In the genomic region with DNA sequence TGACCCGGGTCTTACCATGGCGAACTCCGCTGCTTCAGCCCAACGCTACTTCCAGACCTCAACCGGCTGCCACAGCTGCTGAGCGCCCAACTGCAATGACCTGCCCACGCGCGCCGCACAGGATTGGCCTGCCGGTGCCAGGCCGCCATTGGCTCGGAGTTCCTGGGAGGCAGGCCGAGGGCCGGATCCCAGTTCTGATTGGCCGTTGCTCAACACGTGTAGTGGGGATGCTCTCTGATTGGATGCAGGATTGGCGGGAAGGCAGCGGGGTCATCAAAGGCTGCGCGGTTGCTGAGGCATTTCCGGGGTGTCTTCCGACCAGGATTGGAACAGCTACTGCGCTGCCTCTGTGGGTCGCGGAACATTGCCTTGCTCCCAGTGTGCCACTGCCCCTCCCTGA, we compare ENCODE assay signal across 23 cellular contexts. TPM values are rescaled to one million over a fixed set of nuclear protein-coding genes. Genes with fewer than 3 reads are reported as not detected.
DNase-seq lines count a peak whose midpoint lies in the region; ATAC-seq, FAIRE-seq and TF ChIP-seq lines count a peak whose summit lies in the region.
"Had no signal": no experiment of that assay in that cellular context is flagged by ENCODE, and none has a peak within 500 bp of the region (broad histone marks: within the 10 kb centered on the region; RNA-seq: fewer than 3 reads in every experiment).

A gene (minus strand): TSS at position 97 of the 400 bp plus-strand sequence. CDS start 79 bp downstream, at position 18.

- TF ChIP-seq POLR2A in testis (IDR thresholded peaks at IDR 0.05) = no peak

- peak; percentile 19 for DNase-seq in activated CD8-positive, alpha-beta memory T cell treated with anti-CD3 and anti-CD28 coated beads for 24 hours
- DNase-seq in activated CD8-positive, alpha-beta memory T cell treated with anti-CD3 and anti-CD28 coated beads, Interleukin-2, amount 50 U/mL, for 4 hours = no peak
- DNase-seq in left ventricle myocardium inferior (no peak), left cardiac atrium (no peak), left ventricle myocardium superior (no peak), testis (peak; percentile 72), D721Med (ENCODE audit: insufficient read length, low spot score) (no peak)
- DNase-seq: AML-193; CD4-positive, alpha-beta T cell; DMS53; DND-41; EL; IMR-90 had no signal

- ATAC-seq in left cardiac atrium (no peak), left ventricle myocardium superior (no peak), HG02852 (IDR thresholded peaks at IDR 0.05; ENCODE audit: unreplicated experiment) (no peak)
- ATAC-seq: A549, GM12878 had no signal

- peaks cover 6% of the 10 kb centered on the region for H3K4me1 ChIP-seq in left ventricle myocardium inferior
- H3K4me1 ChIP-seq in testis = no peaks in the 10 kb centered on the region
- H3K4me1 ChIP-seq: HAP-1 had no signal

- H3K4me3 ChIP-seq in left ventricle myocardium inferior (no peak within 1 kb of the TSS), testis (no peak within 1 kb of the TSS)
- H3K4me3 ChIP-seq: A549, GM12878, HAP-1 had no signal

- H3K36me3 ChIP-seq in left ventricle myocardium inferior (no peaks in the 10 kb centered on the region), testis (ENCODE audit: low read depth, missing control alignments) (no peaks in the 10 kb centered on the region)
- H3K36me3 ChIP-seq: HAP-1 had no signal

- H3K27ac ChIP-seq in left ventricle myocardium inferior (replicated peaks) (no peak within 1 kb of the TSS), testis (no peak within 1 kb of the TSS)
- H3K27ac ChIP-seq: 22Rv1, A549, C4-2B had no signal

- FAIRE-seq in D721Med (lab: Jason Lieb, UNC) = no peak
- FAIRE-seq: A549, GM12878, H1 had no signal

- 78% methylated on average over 8 of the region's 26 CpGs; no CpG with 5 or more reads in 1 of the 2 donors for WGBS in testis, 2 donors

- intact Hi-C loops in left ventricle myocardium inferior (cut with micrococcal nuclease) = no loop called here
- intact Hi-C loops in left cardiac atrium (cut with DNase I) = no loop called here
- intact Hi-C loops in left ventricle myocardium superior (cut with micrococcal nuclease) = no loop called here
- intact Hi-C loops in testis (cut with DNase I; ENCODE audit: low total_unique reads) = no loop called here

- H3K9me3 ChIP-seq in left ventricle myocardium inferior (replicated peaks) (no peaks in the 10 kb centered on the region), testis (no peaks in the 10 kb centered on the region)
- H3K9me3 ChIP-seq: A549, HAP-1 had no signal

- TF ChIP-seq CTCF in left ventricle myocardium inferior (IDR thresholded peaks at IDR 0.05; ENCODE audit: borderline replicate concordance) (no peak), testis (IDR thresholded peaks at IDR 0.05) (no peak), D721Med (IDR thresholded peaks at IDR 0.05; ENCODE audit: insufficient read depth, missing control alignments) (no peak)

- H3K27me3 ChIP-seq in left ventricle myocardium inferior (ENCODE audit: low read depth) (no peaks in the 10 kb centered on the region), testis (no peaks in the 10 kb centered on the region)

RNA-seq across cellular contexts. Expression of the gene that starts here (rescaled TPM):
- total RNA-seq in left ventricle myocardium inferior (47.1 TPM), left cardiac atrium (1 to 10 TPM; 6.0 to 6.7 TPM), left ventricle myocardium superior (60.2 TPM), testis (100 to 1,000 TPM; 129 to 141 TPM)
- polyA plus RNA-seq in testis (ENCODE audit: insufficient read depth, low read depth, low replicate concordance) = 386 TPM
- total RNA-seq: CD4-positive, alpha-beta T cell; G401; GM12878; H1; HT-29; IMR-90 had no signal
- polyA plus RNA-seq: A549, BJ, GM12878, H1, IMR-90 had no signal

Comparison
In these comparisons a context has a peak if more than half of its experiments do, and no peak if none do; other contexts are left out.
1. DNase-seq: peak in activated CD8-positive, alpha-beta memory T cell treated with anti-CD3 and anti-CD28 coated beads for 24 hours (single experiment) and testis (single experiment); none in activated CD8-positive, alpha-beta memory T cell treated with anti-CD3 and anti-CD28 coated beads, Interleukin-2, amount 50 U/mL, for 4 hours (single experiment), left ventricle myocardium inferior (single experiment), left cardiac atrium (single experiment), left ventricle myocardium superior (single experiment) and D721Med (single experiment).